25 cellular contexts compared by ENCODE assay signal in genomic region chr5:16140944-16141343, GRCh38. TPM values are rescaled to one million over a fixed set of nuclear protein-coding genes. Genes with fewer than 3 reads are reported as not detected.
"Had no signal": no experiment of that assay in that cellular context is flagged by ENCODE, and none has a peak within 500 bp of the region (broad histone marks: within the 10 kb centered on the region; RNA-seq: fewer than 3 reads in every experiment).

No MANE protein-coding gene starts in this region.

- H3K27me3 ChIP-seq: ascending aorta, esophagus squamous epithelium had no signal

- H3K27ac ChIP-seq: ascending aorta, esophagus squamous epithelium had no signal

- H3K4me1 ChIP-seq: ascending aorta, esophagus squamous epithelium had no signal

- H3K27me3 Mint-ChIP-seq: activated naive CD8-positive, alpha-beta T cell treated with anti-CD3 and anti-CD28 coated beads, Interleukin-2, amount 50 U/mL, for 24 hours; natural killer cell treated with Interleukin-12 subunit alpha and Interleukin-12 subunit beta and Interleukin-15 and Interleukin-18, amount 100 ng/mL, for 72 hours; stimulated activated naive B cell treated with anti-CD40 and anti-IgM and Interleukin-4, amounts not matched to agents 10 μg/mL and 1 μg/mL and 100 μg/mL, for 72 hours had no signal

- H3K9me3 Mint-ChIP-seq: activated T-helper 2 cell treated with anti-CD3 and anti-CD28 coated beads, Interferon-gamma antibody, Interleukin-2, Interleukin-4, amounts not matched to agents 10 μg/mL and 5 μg/mL and 100 μg/mL, durations not matched to agents 14 hours and 24 hours and 36 hours had no signal

- H3K4me1 Mint-ChIP-seq: activated naive CD8-positive, alpha-beta T cell treated with anti-CD3 and anti-CD28 coated beads, Interleukin-2, amount 50 U/mL, for 24 hours; stimulated activated naive B cell treated with anti-CD40 and anti-IgM and Interleukin-4, amounts not matched to agents 10 μg/mL and 1 μg/mL and 100 μg/mL, for 72 hours had no signal

- DNase-seq: activated CD4-positive, alpha-beta T cell treated with anti-CD3 and anti-CD28 coated beads for 1 hour; activated CD4-positive, alpha-beta T cell treated with anti-CD3 and anti-CD28 coated beads, Interleukin-2, amount 50 U/mL, for 4 hours; activated naive CD4-positive, alpha-beta T cell treated with anti-CD3 and anti-CD28 coated beads for 36 hours; activated naive CD8-positive, alpha-beta T cell treated with anti-CD3 and anti-CD28 coated beads, Interleukin-2, amount 50 U/mL, for 24 hours; activated T-cell treated with anti-CD3 and anti-CD28 coated beads, Interleukin-2, amount 50 U/mL, for 1 hour; central memory CD4-positive, alpha-beta T cell; cortex of kidney; effector CD8-positive, alpha-beta T cell; esophagus squamous epithelium; hypothalamus; nucleus accumbens; retina; stimulated activated CD4-positive, alpha-beta T cell treated with anti-CD3 and anti-CD28 coated beads, Interleukin-2, amount 100 ng/mL, for 48 hours; stimulated activated naive B cell treated with anti-CD40 and anti-IgM and Interleukin-4, amounts not matched to agents 10 μg/mL and 1 μg/mL and 100 μg/mL, for 72 hours; substantia nigra; trophoblast cell had no signal

- H3K36me3 ChIP-seq: ascending aorta, esophagus squamous epithelium had no signal

- H3K4me3 Mint-ChIP-seq: activated naive CD4-positive, alpha-beta T cell treated with anti-CD3 and anti-CD28 coated beads for 36 hours; activated naive CD8-positive, alpha-beta T cell treated with anti-CD3 and anti-CD28 coated beads, Interleukin-2, amount 50 U/mL, for 24 hours; natural killer cell treated with Interleukin-12 subunit alpha and Interleukin-12 subunit beta and Interleukin-15 and Interleukin-18, amount 100 ng/mL, for 72 hours; stimulated activated naive B cell treated with anti-CD40 and anti-IgM and Interleukin-4, amounts not matched to agents 10 μg/mL and 1 μg/mL and 100 μg/mL, for 72 hours had no signal

- FAIRE-seq: endothelial cell of umbilical vein had no signal

- ATAC-seq: activated naive CD8-positive, alpha-beta T cell treated with anti-CD3 and anti-CD28 coated beads, Interleukin-2, amount 50 U/mL, for 24 hours; natural killer cell treated with Interleukin-12 subunit alpha and Interleukin-12 subunit beta and Interleukin-15 and Interleukin-18, amount 100 ng/mL, for 72 hours; stimulated activated naive B cell treated with anti-CD40 and anti-IgM and Interleukin-4, amounts not matched to agents 10 μg/mL and 1 μg/mL and 100 μg/mL, for 72 hours had no signal

- H3K9me3 ChIP-seq: ascending aorta had no signal

- H3K4me3 ChIP-seq: ascending aorta, esophagus squamous epithelium had no signal

- H3K36me3 Mint-ChIP-seq: stimulated activated naive B cell treated with anti-CD40 and anti-IgM and Interleukin-4, amounts not matched to agents 10 μg/mL and 1 μg/mL and 100 μg/mL, for 72 hours had no signal

- H3K27ac Mint-ChIP-seq: activated naive CD4-positive, alpha-beta T cell treated with anti-CD3 and anti-CD28 coated beads for 36 hours; activated naive CD8-positive, alpha-beta T cell treated with anti-CD3 and anti-CD28 coated beads, Interleukin-2, amount 50 U/mL, for 24 hours; activated T-helper 2 cell treated with anti-CD3 and anti-CD28 coated beads, Interferon-gamma antibody, Interleukin-2, Interleukin-4, amounts not matched to agents 10 μg/mL and 5 μg/mL and 100 μg/mL, durations not matched to agents 14 hours and 24 hours and 36 hours; natural killer cell treated with Interleukin-12 subunit alpha and Interleukin-12 subunit beta and Interleukin-15 and Interleukin-18, amount 100 ng/mL, for 72 hours; stimulated activated naive B cell treated with anti-CD40 and anti-IgM and Interleukin-4, amounts not matched to agents 10 μg/mL and 1 μg/mL and 100 μg/mL, for 72 hours had no signal

RNA-seq across cellular contexts. Expression of gene MARCHF11, which starts 38.6 kb away (rescaled TPM):
- total RNA-seq: activated naive CD4-positive, alpha-beta T cell treated with anti-CD3 and anti-CD28 coated beads for 36 hours; activated T-helper 2 cell treated with anti-CD3 and anti-CD28 coated beads, Interferon-gamma antibody, Interleukin-2, Interleukin-4, amounts not matched to agents 10 μg/mL and 5 μg/mL and 100 μg/mL, durations not matched to agents 14 hours and 24 hours and 36 hours; ascending aorta; endothelial cell of umbilical vein; esophagus squamous epithelium; fibroblast of villous mesenchyme; glomerular endothelial cell; kidney epithelial cell; lower leg skin; mesenteric fat pad; natural killer cell treated with Interleukin-12 subunit alpha and Interleukin-12 subunit beta and Interleukin-15 and Interleukin-18, amount 100 ng/mL, for 72 hours had no signal
- polyA plus RNA-seq: endothelial cell of umbilical vein had no signal
